27 cellular contexts compared by ENCODE assay signal in the genomic region with DNA sequence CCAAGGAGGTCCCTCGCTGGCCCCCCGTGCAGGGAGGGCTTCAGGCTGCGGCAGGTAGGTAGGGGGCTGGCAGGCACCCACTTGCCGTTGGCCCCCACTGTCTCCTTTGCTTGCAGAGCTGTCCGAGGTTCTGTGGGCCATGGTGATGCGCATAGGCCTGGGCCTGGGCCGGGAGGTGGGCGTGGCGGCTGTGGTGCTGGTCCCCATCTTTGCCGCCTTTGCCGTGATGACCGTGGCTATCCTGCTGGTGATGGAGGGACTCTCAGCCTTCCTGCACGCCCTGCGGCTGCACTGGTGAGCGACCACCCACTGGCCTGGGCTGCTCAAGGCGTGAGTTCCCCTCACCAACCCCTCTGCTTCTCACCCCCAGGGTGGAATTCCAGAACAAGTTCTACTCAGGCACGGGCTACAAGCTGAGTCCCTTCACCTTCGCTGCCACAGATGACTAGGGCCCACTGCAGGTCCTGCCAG. TPM values are rescaled to one million over a fixed set of nuclear protein-coding genes. Genes with fewer than 3 reads are reported as not detected.
A peak's percentile ranks its signal among the peaks of the same experiment; 100 is the strongest.
DNase-seq lines count a peak whose midpoint lies in the region; ATAC-seq and TF ChIP-seq lines count a peak whose summit lies in the region.
"Had no signal": no experiment of that assay in that cellular context is flagged by ENCODE, and none has a peak within 500 bp of the region (broad histone marks: within the 10 kb centered on the region; RNA-seq: fewer than 3 reads in every experiment).

No MANE protein-coding gene starts in this region.

- TF ChIP-seq POLR2A in tibial nerve (IDR thresholded peaks at IDR 0.05), result no peak

- H2AFZ ChIP-seq in osteoblast (ENCODE audit: low read length), result no peak overlapping the region

- H3K27me3 Mint-ChIP-seq in activated naive CD4-positive, alpha-beta T cell treated with anti-CD3 and anti-CD28 coated beads, Interleukin-2, amount 50 U/mL, for 24 hours, result no peaks in the 10 kb centered on the region
- peaks cover 4% of the 10 kb centered on the region for H3K27me3 Mint-ChIP-seq in HFFc6 (ENCODE audit: insufficient read depth)
- no peaks in the 10 kb centered on the region for H3K27me3 Mint-ChIP-seq in central memory CD8-positive, alpha-beta T cell
- H3K27me3 Mint-ChIP-seq in stimulated activated memory B cell treated with anti-CD40 and anti-IgM and Interleukin-4, amounts not matched to agents 10 μg/mL and 1 μg/mL and 100 μg/mL, for 72 hours, result no peaks in the 10 kb centered on the region
- H3K27me3 Mint-ChIP-seq: activated naive CD8-positive, alpha-beta T cell treated with anti-CD3 and anti-CD28 coated beads, Interleukin-2, amount 50 U/mL, for 24 hours; naive thymus-derived CD8-positive, alpha-beta T cell had no signal

- no peak overlapping the region for H3K4me2 ChIP-seq in osteoblast (ENCODE audit: insufficient read depth, low read length)
- H3K4me2 ChIP-seq: SK-N-SH had no signal

- H3K9me3 Mint-ChIP-seq in activated naive CD4-positive, alpha-beta T cell treated with anti-CD3 and anti-CD28 coated beads, Interleukin-2, amount 50 U/mL, for 24 hours, result no peaks in the 10 kb centered on the region
- H3K9me3 Mint-ChIP-seq in HFFc6, result no peaks in the 10 kb centered on the region
- no peaks in the 10 kb centered on the region for H3K9me3 Mint-ChIP-seq in central memory CD8-positive, alpha-beta T cell
- no peaks in the 10 kb centered on the region for H3K9me3 Mint-ChIP-seq in stimulated activated memory B cell treated with anti-CD40 and anti-IgM and Interleukin-4, amounts not matched to agents 10 μg/mL and 1 μg/mL and 100 μg/mL, for 72 hours
- H3K9me3 Mint-ChIP-seq: activated naive CD8-positive, alpha-beta T cell treated with anti-CD3 and anti-CD28 coated beads, Interleukin-2, amount 50 U/mL, for 24 hours; naive thymus-derived CD8-positive, alpha-beta T cell had no signal

- H4K20me1 ChIP-seq in osteoblast (ENCODE audit: insufficient read depth, low read length), result no peaks in the 10 kb centered on the region

- TF ChIP-seq EP300 in tibial nerve (IDR thresholded peaks at IDR 0.05), result no peak

- 92 to 94% methylated on average over 12 to 18 of the region's 18 CpGs for WGBS in tibial nerve, 2 donors

- no peaks in the 10 kb centered on the region for H3K79me2 ChIP-seq in osteoblast (ENCODE audit: insufficient read depth, low read length)

- H3K27ac Mint-ChIP-seq in activated naive CD4-positive, alpha-beta T cell treated with anti-CD3 and anti-CD28 coated beads, Interleukin-2, amount 50 U/mL, for 24 hours, result peak overlapping the region; percentile 43
- H3K27ac Mint-ChIP-seq in HFFc6, result peak overlapping the region; percentile 8; the same call in 1 of the 2 replicates
- peak overlapping the region; percentile 8 for H3K27ac Mint-ChIP-seq in central memory CD8-positive, alpha-beta T cell (ENCODE audit: low read depth)
- H3K27ac Mint-ChIP-seq in stimulated activated memory B cell treated with anti-CD40 and anti-IgM and Interleukin-4, amounts not matched to agents 10 μg/mL and 1 μg/mL and 100 μg/mL, for 72 hours, result no peak overlapping the region
- H3K27ac Mint-ChIP-seq: activated CD8-positive, alpha-beta T cell treated with anti-CD3 and anti-CD28 coated beads, Interleukin-2, amount 10 ng/mL, durations not matched to agents 7 days and 5 days; activated naive CD8-positive, alpha-beta T cell treated with anti-CD3 and anti-CD28 coated beads, Interleukin-2, amount 50 U/mL, for 24 hours; naive thymus-derived CD8-positive, alpha-beta T cell had no signal

- H3K9me3 ChIP-seq in osteoblast (ENCODE audit: low read depth, low read length) (no peaks in the 10 kb centered on the region), tibial nerve (no peaks in the 10 kb centered on the region)
- H3K9me3 ChIP-seq: heart right ventricle, SK-N-SH had no signal

- H3K4me3 Mint-ChIP-seq in activated naive CD4-positive, alpha-beta T cell treated with anti-CD3 and anti-CD28 coated beads, Interleukin-2, amount 50 U/mL, for 24 hours, result no peak overlapping the region
- H3K4me3 Mint-ChIP-seq in HFFc6, result no peak overlapping the region
- no peak overlapping the region for H3K4me3 Mint-ChIP-seq in central memory CD8-positive, alpha-beta T cell
- H3K4me3 Mint-ChIP-seq in stimulated activated memory B cell treated with anti-CD40 and anti-IgM and Interleukin-4, amounts not matched to agents 10 μg/mL and 1 μg/mL and 100 μg/mL, for 72 hours, result no peak overlapping the region
- H3K4me3 Mint-ChIP-seq: activated CD8-positive, alpha-beta T cell treated with anti-CD3 and anti-CD28 coated beads, Interleukin-2, amount 10 ng/mL, durations not matched to agents 7 days and 5 days; activated naive CD8-positive, alpha-beta T cell treated with anti-CD3 and anti-CD28 coated beads, Interleukin-2, amount 50 U/mL, for 24 hours; naive thymus-derived CD8-positive, alpha-beta T cell had no signal

- H3K4me3 ChIP-seq in osteoblast (ENCODE audit: insufficient read depth, low read length) (no peak overlapping the region), tibial nerve (no peak overlapping the region)
- H3K4me3 ChIP-seq: heart right ventricle, lung, skin epidermis had no signal

- no peak overlapping the region for H3K27ac ChIP-seq in osteoblast (ENCODE audit: low read depth, low read length)
- no peak overlapping the region for H3K27ac ChIP-seq in tibial nerve
- H3K27ac ChIP-seq: heart right ventricle had no signal

- no peaks in the 10 kb centered on the region for H3K36me3 Mint-ChIP-seq in activated naive CD4-positive, alpha-beta T cell treated with anti-CD3 and anti-CD28 coated beads, Interleukin-2, amount 50 U/mL, for 24 hours
- H3K36me3 Mint-ChIP-seq in HFFc6 (ENCODE audit: low read depth), result peaks cover 16% of the 10 kb centered on the region
- H3K36me3 Mint-ChIP-seq in central memory CD8-positive, alpha-beta T cell (ENCODE audit: insufficient read depth), result peaks cover 15% of the 10 kb centered on the region
- H3K36me3 Mint-ChIP-seq in stimulated activated memory B cell treated with anti-CD40 and anti-IgM and Interleukin-4, amounts not matched to agents 10 μg/mL and 1 μg/mL and 100 μg/mL, for 72 hours, result peaks cover 28% of the 10 kb centered on the region

- TF ChIP-seq CTCF in HFFc6 (IDR thresholded peaks at IDR 0.05), result no peak
- TF ChIP-seq CTCF in osteoblast (IDR thresholded peaks at IDR 0.05; ENCODE audit: extremely low read depth, low read depth, low read length), result no peak
- no peak for TF ChIP-seq CTCF in tibial nerve (IDR thresholded peaks at IDR 0.05)

- H3K4me1 ChIP-seq in osteoblast (ENCODE audit: insufficient read depth, low read length) (no peaks in the 10 kb centered on the region), tibial nerve (peaks cover 0 to 4% (median 0%) of the 10 kb centered on the region in 4 donors)

- H3K27me3 ChIP-seq in osteoblast (ENCODE audit: insufficient read depth, low read length), result no peaks in the 10 kb centered on the region
- no peaks in the 10 kb centered on the region for H3K27me3 ChIP-seq in tibial nerve
- H3K27me3 ChIP-seq: heart right ventricle had no signal

- H3K4me1 Mint-ChIP-seq in activated naive CD4-positive, alpha-beta T cell treated with anti-CD3 and anti-CD28 coated beads, Interleukin-2, amount 50 U/mL, for 24 hours, result no peaks in the 10 kb centered on the region
- H3K4me1 Mint-ChIP-seq in HFFc6 (ENCODE audit: low read depth), result no peaks in the 10 kb centered on the region
- no peaks in the 10 kb centered on the region for H3K4me1 Mint-ChIP-seq in central memory CD8-positive, alpha-beta T cell
- H3K4me1 Mint-ChIP-seq in stimulated activated memory B cell treated with anti-CD40 and anti-IgM and Interleukin-4, amounts not matched to agents 10 μg/mL and 1 μg/mL and 100 μg/mL, for 72 hours, result peaks cover 10% of the 10 kb centered on the region
- H3K4me1 Mint-ChIP-seq: activated naive CD8-positive, alpha-beta T cell treated with anti-CD3 and anti-CD28 coated beads, Interleukin-2, amount 50 U/mL, for 24 hours; naive thymus-derived CD8-positive, alpha-beta T cell had no signal

- no peak for DNase-seq in activated naive CD4-positive, alpha-beta T cell (lab: John Stamatoyannopoulos, UW)
- DNase-seq in HFFc6 (no peak), osteoblast (ENCODE audit: insufficient read length, low spot score, missing footprints) (peak; percentile 67), tibial nerve (ENCODE audit: low spot score in 2 of 2) (no peak), NCI-H2029 treated with DMSO at 0.1 percent for 48 hours (lab: John Stamatoyannopoulos, UW) (no peak)
- no peak for DNase-seq in central memory CD8-positive, alpha-beta T cell (ENCODE audit: low spot score in 2 of 2)
- DNase-seq: activated CD4-positive, CD25-positive, alpha-beta regulatory T cell treated with anti-CD3 and anti-CD28 coated beads, Interleukin-2, amount 50 U/mL, for 72 hours; activated CD8-positive, alpha-beta T cell treated with anti-CD3 and anti-CD28 coated beads, Interleukin-2, amount 10 ng/mL, durations not matched to agents 7 days and 5 days; activated naive CD8-positive, alpha-beta T cell treated with anti-CD3 and anti-CD28 coated beads, Interleukin-2, amount 50 U/mL, for 24 hours; caudate nucleus; foreskin melanocyte; heart right ventricle; Kasumi-1; kidney glomerular epithelial cell; naive thymus-derived CD8-positive, alpha-beta T cell; NCI-H1417 treated with DMSO at 0.1 percent for 48 hours; NCI-H2227 treated with DMSO at 0.1 percent for 48 hours; NCI-H526; NK-92 treated with Interleukin-12 subunit alpha and Interleukin-12 subunit beta, amount 100 ng/mL, for 24 hours; stimulated activated naive CD4-positive, alpha-beta T cell had no signal

- ATAC-seq in central memory CD8-positive, alpha-beta T cell (replicated peaks; ENCODE audit: extremely low read depth, poor library complexity, severe bottlenecking), result no peak
- ATAC-seq in stimulated activated memory B cell treated with anti-CD40 and anti-IgM and Interleukin-4, amounts not matched to agents 10 μg/mL and 1 μg/mL and 100 μg/mL, for 72 hours, result no peak
- ATAC-seq: activated CD8-positive, alpha-beta T cell treated with anti-CD3 and anti-CD28 coated beads, Interleukin-2, amount 10 ng/mL, durations not matched to agents 7 days and 5 days; activated naive CD8-positive, alpha-beta T cell treated with anti-CD3 and anti-CD28 coated beads, Interleukin-2, amount 50 U/mL, for 24 hours; naive thymus-derived CD8-positive, alpha-beta T cell; Right ventricle myocardium inferior had no signal

- H3K36me3 ChIP-seq in osteoblast (ENCODE audit: insufficient read depth, low read length), result peaks cover 42% of the 10 kb centered on the region
- H3K36me3 ChIP-seq in tibial nerve, result peaks cover 0 to 82% (median 15%) of the 10 kb centered on the region in 3 donors

RNA-seq across cellular contexts. Expression of gene TCIRG1, which starts 11.6 kb away (rescaled TPM):
- 100 to 1,000 TPM; 113 to 150 (median 131) TPM for total RNA-seq in HFFc6 (2021; fragmentation: NEBNext Ultra II Directional; extraction: Animal tissue kit (Norgen Biotek cat#: 25700))
- 85.4 and 87.5 TPM in 2 replicates for total RNA-seq in osteoblast
- 100 to 1,000 TPM; 142 to 439 (median 183) TPM for total RNA-seq in tibial nerve

RNA-seq across cellular contexts. Expression of gene NDUFS8, which starts 19.9 kb away (rescaled TPM):
- 100 to 1,000 TPM; 221 to 236 (median 223) TPM for total RNA-seq in HFFc6 (2021; fragmentation: NEBNext Ultra II Directional; extraction: Animal tissue kit (Norgen Biotek cat#: 25700))
- 60.7 and 73.1 TPM in 2 replicates for total RNA-seq in osteoblast
- total RNA-seq in tibial nerve, result 100 to 1,000 TPM; 143 to 205 (median 180) TPM

RNA-seq across cellular contexts. Expression of gene ALDH3B1, which starts 40.3 kb away (rescaled TPM):
- total RNA-seq in HFFc6 (2021; fragmentation: NEBNext Ultra II Directional; extraction: Animal tissue kit (Norgen Biotek cat#: 25700)), result 10 to 100 TPM; 29.5 to 47.4 (median 43.4) TPM
- total RNA-seq in osteoblast (59.5 and 63.0 TPM in 2 replicates), tibial nerve (100 to 1,000 TPM in 1 of 4 donors, 10 to 100 TPM in 3; 80.4 to 137 (median 91.8) TPM)
- total RNA-seq: activated CD8-positive, alpha-beta T cell treated with anti-CD3 and anti-CD28 coated beads, Interleukin-2, amount 10 ng/mL, durations not matched to agents 7 days and 5 days; T-helper 1 cell treated with Interleukin-12 subunit alpha and Interleukin-12 subunit beta and Interleukin-4 antibody, amounts not matched to agents 30 ng/mL and 1 ng/mL, for 36 hours had no signal

RNA-seq across cellular contexts. Expression of gene UNC93B1, which starts 46.5 kb away (rescaled TPM):
- total RNA-seq in HFFc6 (2021; fragmentation: NEBNext Ultra II Directional; extraction: Animal tissue kit (Norgen Biotek cat#: 25700)), result 10 to 100 TPM; 17.2 to 23.0 (median 19.9) TPM
- total RNA-seq in osteoblast (36.5 and 39.8 TPM in 2 replicates), tibial nerve (10 to 100 TPM; 43.5 to 75.9 (median 44.2) TPM)
